8 cellular contexts compared by ENCODE assay signal in the genomic region with DNA sequence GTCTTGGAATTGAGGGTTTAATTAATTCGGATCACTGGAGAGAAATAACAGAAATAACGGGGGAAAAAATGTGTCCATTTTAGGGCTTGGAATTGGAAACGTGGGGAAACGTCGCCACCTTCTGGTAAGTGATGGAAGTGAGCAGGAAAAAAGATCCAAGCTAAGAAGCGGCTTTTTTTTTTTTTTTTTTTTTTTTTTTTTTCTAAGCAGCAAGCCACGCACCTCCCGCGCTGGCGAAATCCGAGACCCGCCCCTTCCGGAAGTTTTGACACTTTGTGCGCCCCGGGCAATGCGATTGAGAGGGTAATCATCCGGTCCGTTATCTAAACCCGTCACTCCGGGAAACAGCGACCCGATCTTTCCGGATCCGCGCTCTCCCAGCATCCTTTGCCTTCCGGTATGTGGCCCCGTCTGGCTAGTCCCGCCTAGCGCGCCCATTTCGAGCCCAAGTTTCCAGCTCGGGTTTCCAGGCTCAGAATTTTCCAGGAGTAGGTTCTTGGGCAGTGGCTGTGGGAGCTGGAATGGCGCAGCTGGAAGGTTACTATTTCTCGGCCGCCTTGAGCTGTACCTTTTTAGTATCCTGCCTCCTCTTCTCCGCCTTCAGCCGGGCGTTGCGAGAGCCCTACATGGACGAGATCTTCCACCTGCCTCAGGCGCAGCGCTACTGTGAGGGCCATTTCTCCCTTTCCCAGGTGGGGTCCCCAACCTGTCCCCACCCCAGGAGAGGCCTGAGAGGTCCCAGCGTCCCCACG. TPM values are rescaled to one million over a fixed set of nuclear protein-coding genes. Genes with fewer than 3 reads are reported as not detected.
DNase-seq lines count a peak whose midpoint lies in the region; ATAC-seq and TF ChIP-seq lines count a peak whose summit lies in the region.

A gene with protein sequence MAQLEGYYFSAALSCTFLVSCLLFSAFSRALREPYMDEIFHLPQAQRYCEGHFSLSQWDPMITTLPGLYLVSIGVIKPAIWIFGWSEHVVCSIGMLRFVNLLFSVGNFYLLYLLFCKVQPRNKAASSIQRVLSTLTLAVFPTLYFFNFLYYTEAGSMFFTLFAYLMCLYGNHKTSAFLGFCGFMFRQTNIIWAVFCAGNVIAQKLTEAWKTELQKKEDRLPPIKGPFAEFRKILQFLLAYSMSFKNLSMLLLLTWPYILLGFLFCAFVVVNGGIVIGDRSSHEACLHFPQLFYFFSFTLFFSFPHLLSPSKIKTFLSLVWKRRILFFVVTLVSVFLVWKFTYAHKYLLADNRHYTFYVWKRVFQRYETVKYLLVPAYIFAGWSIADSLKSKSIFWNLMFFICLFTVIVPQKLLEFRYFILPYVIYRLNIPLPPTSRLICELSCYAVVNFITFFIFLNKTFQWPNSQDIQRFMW (plus strand): TSS at position 418 of the 752 bp plus-strand sequence. CDS start 104 bp downstream, at position 522.

- TF ChIP-seq CTCF in RWPE2 (IDR thresholded peaks at IDR 0.05; ENCODE audit: poor library complexity, severe bottlenecking) (peak; percentile 72), natural killer cell (IDR thresholded peaks at IDR 0.05) (peak; percentile 71)

- peaks cover 25% of the 10 kb centered on the region for H3K4me1 Mint-ChIP-seq in activated T-helper 2 cell treated with anti-CD3 and anti-CD28 coated beads, Interferon-gamma antibody, Interleukin-2, Interleukin-4, amounts not matched to agents 10 μg/mL and 5 μg/mL and 100 μg/mL, durations not matched to agents 14 hours and 24 hours and 36 hours (ENCODE audit: low read depth)
- H3K4me1 Mint-ChIP-seq in natural killer cell: peaks cover 22 to 27% of the 10 kb centered on the region in 2 donors

- peak within 1 kb of the TSS; percentile 95 for H3K27ac Mint-ChIP-seq in activated T-helper 2 cell treated with anti-CD3 and anti-CD28 coated beads, Interferon-gamma antibody, Interleukin-2, Interleukin-4, amounts not matched to agents 10 μg/mL and 5 μg/mL and 100 μg/mL, durations not matched to agents 14 hours and 24 hours and 36 hours
- peak within 1 kb of the TSS; percentile 93 to 96 for H3K27ac Mint-ChIP-seq in natural killer cell

- H3K9me3 ChIP-seq in RWPE2 (ENCODE audit: severe bottlenecking): no peaks in the 10 kb centered on the region

- intact Hi-C loops in activated T-helper 2 cell treated with anti-CD3 and anti-CD28 coated beads, Interferon-gamma antibody, Interleukin-2, Interleukin-4, amounts not matched to agents 10 μg/mL and 5 μg/mL and 100 μg/mL, durations not matched to agents 14 hours and 24 hours and 36 hours (cut with micrococcal nuclease): loop anchor here (1.0 to 5.0 kb wide), 4 partner anchors 197 to 1567 kb away; a partner anchor contains a TSS
- intact Hi-C loops in natural killer cell (cut with micrococcal nuclease): loop anchor here (1.0 to 10.0 kb wide), 4 partner anchors 1266 to 1657 kb away; a partner anchor contains a TSS

- peak within 1 kb of the TSS; percentile 42 for H3K27ac ChIP-seq in RWPE2 (ENCODE audit: poor library complexity, severe bottlenecking)

- peak; percentile 99 for DNase-seq in ELR (ENCODE audit: low read depth)
- DNase-seq in H4 (ENCODE audit: low spot score): peak; percentile 93
- DNase-seq in LoVo (ENCODE audit: low spot score): peak; percentile 99
- DNase-seq in RWPE2 (ENCODE audit: low spot score): peak; percentile 96
- peak; percentile 95 for DNase-seq in activated T-helper 2 cell treated with anti-CD3 and anti-CD28 coated beads, Interferon-gamma antibody, Interleukin-2, Interleukin-4, amounts not matched to agents 10 μg/mL and 5 μg/mL and 100 μg/mL, durations not matched to agents 14 hours and 24 hours and 36 hours (ENCODE audit: low spot score)
- DNase-seq in fibroblast of peridontal ligament (ENCODE audit: extremely low read depth): peak; percentile 98
- DNase-seq in natural killer cell: peak; percentile 89
- DNase-seq in stimulated activated naive CD4-positive, alpha-beta T cell treated with Interleukin-2 at 50 U/mL for 16 hours (lab: John Stamatoyannopoulos, UW): peak; percentile 96

- peaks cover 12% of the 10 kb centered on the region for H3K36me3 Mint-ChIP-seq in activated T-helper 2 cell treated with anti-CD3 and anti-CD28 coated beads, Interferon-gamma antibody, Interleukin-2, Interleukin-4, amounts not matched to agents 10 μg/mL and 5 μg/mL and 100 μg/mL, durations not matched to agents 14 hours and 24 hours and 36 hours (ENCODE audit: low read depth)
- no peaks in the 10 kb centered on the region for H3K36me3 Mint-ChIP-seq in natural killer cell

- H3K4me3 ChIP-seq in RWPE2 (ENCODE audit: severe bottlenecking): peak within 1 kb of the TSS; percentile 62

- H3K27me3 ChIP-seq in RWPE2 (ENCODE audit: insufficient read depth, poor library complexity, severe bottlenecking): no peaks in the 10 kb centered on the region

- H3K4me1 ChIP-seq in RWPE2 (ENCODE audit: insufficient read depth, poor library complexity, severe bottlenecking): peaks cover 8% of the 10 kb centered on the region

- peak within 1 kb of the TSS; percentile 97 for H3K4me3 Mint-ChIP-seq in activated T-helper 2 cell treated with anti-CD3 and anti-CD28 coated beads, Interferon-gamma antibody, Interleukin-2, Interleukin-4, amounts not matched to agents 10 μg/mL and 5 μg/mL and 100 μg/mL, durations not matched to agents 14 hours and 24 hours and 36 hours (ENCODE audit: low read depth)
- peak within 1 kb of the TSS; percentile 92 for H3K4me3 Mint-ChIP-seq in natural killer cell

- no peaks in the 10 kb centered on the region for H3K9me3 Mint-ChIP-seq in activated T-helper 2 cell treated with anti-CD3 and anti-CD28 coated beads, Interferon-gamma antibody, Interleukin-2, Interleukin-4, amounts not matched to agents 10 μg/mL and 5 μg/mL and 100 μg/mL, durations not matched to agents 14 hours and 24 hours and 36 hours
- H3K9me3 Mint-ChIP-seq in natural killer cell: no peaks in the 10 kb centered on the region

- no peaks in the 10 kb centered on the region for H3K27me3 Mint-ChIP-seq in activated T-helper 2 cell treated with anti-CD3 and anti-CD28 coated beads, Interferon-gamma antibody, Interleukin-2, Interleukin-4, amounts not matched to agents 10 μg/mL and 5 μg/mL and 100 μg/mL, durations not matched to agents 14 hours and 24 hours and 36 hours (ENCODE audit: low read depth)
- H3K27me3 Mint-ChIP-seq in natural killer cell (ENCODE audit: low read depth in 2 of 2): peaks cover 5 to 8% of the 10 kb centered on the region in 2 donors

- peak; percentile 100 for ATAC-seq in RWPE2 (ENCODE audit: low read depth)
- peak; percentile 95 to 99 (median 96) for ATAC-seq in natural killer cell

- peaks cover 20% of the 10 kb centered on the region for H3K36me3 ChIP-seq in RWPE2 (ENCODE audit: low read depth)

RNA-seq across cellular contexts. Expression of the gene that starts here (rescaled TPM):
- 7.3 and 14.1 TPM in 2 replicates for total RNA-seq in H4 (2014; rRNA removed; shearing (Covaris generic))
- total RNA-seq in activated T-helper 2 cell treated with anti-CD3 and anti-CD28 coated beads, Interferon-gamma antibody, Interleukin-2, Interleukin-4, amounts not matched to agents 10 μg/mL and 5 μg/mL and 100 μg/mL, durations not matched to agents 14 hours and 24 hours and 36 hours: 18.7 and 20.4 TPM in 2 replicates
- 10 to 100 TPM in 1 of 3 donors, 1 to 10 TPM in 2; 9.6 to 11.1 (median 9.8) TPM for total RNA-seq in natural killer cell

Comparison
In these comparisons a context has a peak if more than half of its experiments do, and no peak if none do; other contexts are left out.
1. Peak in every context shown above with its lines: DNase-seq, ATAC-seq, H3K4me3 ChIP-seq and H3K27ac ChIP-seq.